11 cellular contexts compared by ENCODE assay signal in genomic region chrX:6225307-6226052, GRCh38. TPM values are rescaled to one million over a fixed set of nuclear protein-coding genes. Genes with fewer than 3 reads are reported as not detected.
DNase-seq lines count a peak whose midpoint lies in the region; TF ChIP-seq lines count a peak whose summit lies in the region.
"Had no signal": no experiment of that assay in that cellular context is flagged by ENCODE, and none has a peak within 500 bp of the region (broad histone marks: within the 10 kb centered on the region; RNA-seq: fewer than 3 reads in every experiment).

No MANE protein-coding gene starts in this region.

- no peaks in the 10 kb centered on the region for H3K36me3 ChIP-seq in ovary

- H3K9me3 ChIP-seq in ovary = no peaks in the 10 kb centered on the region

- no peaks in the 10 kb centered on the region for H3K4me1 ChIP-seq in ovary (ENCODE audit: insufficient read depth)

- intact Hi-C loops in ovary (cut with DNase I) = no loop called here

- TF ChIP-seq CTCF in epithelial cell of esophagus (IDR thresholded peaks at IDR 0.05; ENCODE audit: insufficient read depth, low read depth, low read length, missing control alignments) (no peak), ovary (IDR thresholded peaks at IDR 0.05) (no peak), GM10248 (IDR thresholded peaks at IDR 0.05; ENCODE audit: control extremely low read depth, extremely low read depth, low read depth, missing control alignments) (no peak)

- POLR2A ChIA-PET in GM10248 (lab: Yijun Ruan, JAX) = no interaction called here

- no peaks in the 10 kb centered on the region for H3K27me3 ChIP-seq in ovary

- TF ChIP-seq EP300 in ovary (IDR thresholded peaks at IDR 0.05) = no peak

- no peak for TF ChIP-seq POLR2A in ovary (IDR thresholded peaks at IDR 0.05)

- WGBS in ovary, 3 donors = 2 to 4% (median 3%) methylated on average over 18 of the region's 18 CpGs

- H3K27ac ChIP-seq in ovary = peak overlapping the region in 1 of 2 donors; percentile 39

- CTCF ChIA-PET in GM10248 (lab: Yijun Ruan, JAX) = no interaction called here

- peak overlapping the region; percentile 38 for H3K4me3 ChIP-seq in epithelial cell of esophagus (ENCODE audit: low read length)
- H3K4me3 ChIP-seq in ovary = peak overlapping the region; percentile 40

- DNase-seq in D341Med (ENCODE audit: low spot score) = peak; percentile 32
- peak; percentile 77 for DNase-seq in NCI-H1092 treated with DMSO at 0.1 percent for 48 hours (lab: John Stamatoyannopoulos, UW)
- DNase-seq in epithelial cell of esophagus (ENCODE audit: low read depth) = no peak
- peak in 1 of 5 donors; percentile 9 for DNase-seq in ovary
- no peak for DNase-seq in stimulated activated CD4-positive, alpha-beta T cell treated with anti-CD3 and anti-CD28 coated beads, Interleukin-12 subunit alpha, Interleukin-12 subunit beta, amount 100 ng/mL, for 4 hours
- no peak for DNase-seq in NCI-H128 (lab: John Stamatoyannopoulos, UW; ENCODE audit: unreplicated experiment)
- no peak for DNase-seq in GM10248 (ENCODE audit: extremely low spot score)
- no peak for DNase-seq in MV-4-11 (lab: John Stamatoyannopoulos, UW)
- DNase-seq: activated CD4-positive, alpha-beta T cell treated with anti-CD3 and anti-CD28 coated beads, Interleukin-2, amount 50 U/mL, for 48 hours; effector memory CD8-positive, alpha-beta T cell; GF-D8 had no signal

RNA-seq across cellular contexts. Expression of gene NLGN4X, which starts 3.2 kb away (rescaled TPM):
- 10 to 100 TPM; 14.7 to 52.8 (median 48.6) TPM for total RNA-seq in ovary
- polyA plus RNA-seq in ovary = 10 to 100 TPM; 29.4 to 30.2 TPM

Comparison
In these comparisons a context has a peak if more than half of its experiments do, and no peak if none do; other contexts are left out.
1. DNase-seq: peak in D341Med (single experiment) and NCI-H1092 treated with DMSO at 0.1 percent for 48 hours (single experiment); none in epithelial cell of esophagus (single experiment), stimulated activated CD4-positive, alpha-beta T cell treated with anti-CD3 and anti-CD28 coated beads, Interleukin-12 subunit alpha, Interleukin-12 subunit beta, amount 100 ng/mL, for 4 hours (single experiment), NCI-H128 (single experiment), GM10248 (single experiment) and MV-4-11 (single experiment).